Comparison of ENCODE assay signal across 8 cellular contexts in genomic region chr11:68212421-68213134, GRCh38. TPM values are rescaled to one million over a fixed set of nuclear protein-coding genes. Genes with fewer than 3 reads are reported as not detected.
DNase-seq lines count a peak whose midpoint lies in the region; ATAC-seq lines count a peak whose summit lies in the region.

No MANE protein-coding gene starts in this region.

- H3K23ac ChIP-seq in mesenchymal stem cell (ENCODE audit: low read length in 2 of 2), result no peak overlapping the region

- peak overlapping the region; percentile 96 to 97 for H3K14ac ChIP-seq in mesenchymal stem cell (ENCODE audit: low read length in 2 of 2)

- WGBS in mesenchymal stem cell, result 1% methylated on average over 20 of the region's 80 CpGs

- H2AK5ac ChIP-seq in mesenchymal stem cell (ENCODE audit: low read length, severe bottlenecking), result no peak overlapping the region

- H2BK12ac ChIP-seq in mesenchymal stem cell (ENCODE audit: low read length in 2 of 2), result peak overlapping the region in 1 of 2 experiments; percentile 1

- peak; percentile 43 for ATAC-seq in HG02981 (IDR thresholded peaks at IDR 0.05; ENCODE audit: unreplicated experiment)
- peak; percentile 67 for ATAC-seq in effector memory CD8-positive, alpha-beta T cell (replicated peaks)

- H3K4ac ChIP-seq in mesenchymal stem cell (ENCODE audit: low read depth in 1 of 2, low read length in 2 of 2), result peak overlapping the region; percentile 84 to 88

- peak overlapping the region; percentile 96 for H2BK15ac ChIP-seq in mesenchymal stem cell (ENCODE audit: low read depth, poor library complexity, severe bottlenecking)

- no peaks in the 10 kb centered on the region for H3K36me3 ChIP-seq in mesenchymal stem cell (ENCODE audit: control insufficient read depth in 1 of 2, insufficient read depth in 2 of 2, low read depth in 1 of 2, low read length in 2 of 2)

- peaks cover 22% of the 10 kb centered on the region for H3K27me3 Mint-ChIP-seq in activated CD4-positive, alpha-beta memory T cell treated with anti-CD3 and anti-CD28 coated beads, Interleukin-2, amount 10 ng/mL, durations not matched to agents 7 days and 5 days
- H3K27me3 Mint-ChIP-seq in effector memory CD8-positive, alpha-beta T cell, result peaks cover 6 to 14% of the 10 kb centered on the region in 2 donors

- DNase-seq in NCI-H82 (lab: John Stamatoyannopoulos, UW), result peak; percentile 77
- no peak for DNase-seq in NCI-H82 treated with DMSO at 0.1 percent for 48 hours (lab: John Stamatoyannopoulos, UW; ENCODE audit: unreplicated experiment)
- DNase-seq in NCI-H510A (lab: John Stamatoyannopoulos, UW), result peak; percentile 59
- DNase-seq in activated CD4-positive, alpha-beta memory T cell treated with anti-CD3 and anti-CD28 coated beads, Interleukin-2, amount 10 ng/mL, durations not matched to agents 7 days and 5 days, result peak; percentile 66
- peak; percentile 44 to 51 (median 49) for DNase-seq in effector memory CD8-positive, alpha-beta T cell
- peak; percentile 84 for DNase-seq in mesenchymal stem cell
- peak; percentile 45 for DNase-seq in stimulated activated CD8-positive, alpha-beta memory T cell treated with anti-CD3 and anti-CD28 coated beads, Interleukin-4, amount 100 ng/mL, for 24 hours (ENCODE audit: low read depth)

- H4K8ac ChIP-seq in mesenchymal stem cell (ENCODE audit: low read length), result peak overlapping the region; percentile 79

- peaks cover 3% of the 10 kb centered on the region for H3K36me3 Mint-ChIP-seq in activated CD4-positive, alpha-beta memory T cell treated with anti-CD3 and anti-CD28 coated beads, Interleukin-2, amount 10 ng/mL, durations not matched to agents 7 days and 5 days (ENCODE audit: low read depth)
- peaks cover 42% of the 10 kb centered on the region for H3K36me3 Mint-ChIP-seq in effector memory CD8-positive, alpha-beta T cell (ENCODE audit: insufficient read depth)

- H3K9me3 ChIP-seq in mesenchymal stem cell (ENCODE audit: control insufficient read depth, low read length), result no peaks in the 10 kb centered on the region

- peak overlapping the region; percentile 88 for H3K4me3 Mint-ChIP-seq in activated CD4-positive, alpha-beta memory T cell treated with anti-CD3 and anti-CD28 coated beads, Interleukin-2, amount 10 ng/mL, durations not matched to agents 7 days and 5 days
- H3K4me3 Mint-ChIP-seq in effector memory CD8-positive, alpha-beta T cell, result peak overlapping the region; percentile 85 to 98

- H3K4me2 ChIP-seq in mesenchymal stem cell (ENCODE audit: low read length, poor library complexity, severe bottlenecking), result peak overlapping the region; percentile 95

- H3K27ac ChIP-seq in mesenchymal stem cell (ENCODE audit: low read length, poor library complexity, severe bottlenecking), result no peak overlapping the region

- H2AFZ ChIP-seq in mesenchymal stem cell (ENCODE audit: low read depth, low read length), result no peak overlapping the region

- POLR2A ChIA-PET in activated CD4-positive, alpha-beta memory T cell treated with anti-CD3 and anti-CD28 coated beads, Interleukin-2, amount 10 ng/mL, durations not matched to agents 7 days and 5 days (lab: Charles Lee), result no interaction called here

- peaks cover 10 to 32% of the 10 kb centered on the region in 2 experiments for H3K27me3 ChIP-seq in mesenchymal stem cell (ENCODE audit: control insufficient read depth in 1 of 2, insufficient read depth in 1 of 2, low read length in 2 of 2)

- H2BK120ac ChIP-seq in mesenchymal stem cell (ENCODE audit: low read depth, low read length), result peak overlapping the region; percentile 100

- CTCF ChIA-PET in activated CD4-positive, alpha-beta memory T cell treated with anti-CD3 and anti-CD28 coated beads, Interleukin-2, amount 10 ng/mL, durations not matched to agents 7 days and 5 days (lab: Charles Lee), result no interaction called here

- H3K4me1 Mint-ChIP-seq in activated CD4-positive, alpha-beta memory T cell treated with anti-CD3 and anti-CD28 coated beads, Interleukin-2, amount 10 ng/mL, durations not matched to agents 7 days and 5 days, result peaks cover 36% of the 10 kb centered on the region
- H3K4me1 Mint-ChIP-seq in effector memory CD8-positive, alpha-beta T cell (ENCODE audit: low read depth in 2 of 2), result peaks cover 40 to 48% of the 10 kb centered on the region in 2 donors

- H4K91ac ChIP-seq in mesenchymal stem cell (ENCODE audit: low read length), result peak overlapping the region; percentile 80

- H2BK5ac ChIP-seq in mesenchymal stem cell (ENCODE audit: low read depth, low read length, poor library complexity, severe bottlenecking), result peak overlapping the region; percentile 97

- peaks cover 22% of the 10 kb centered on the region for H3K4me1 ChIP-seq in mesenchymal stem cell (ENCODE audit: control insufficient read depth, insufficient read depth, low read depth, low read length)

- H3K79me1 ChIP-seq in mesenchymal stem cell (replicated peaks; ENCODE audit: low read length, poor library complexity, severe bottlenecking), result peaks cover 5% of the 10 kb centered on the region

- no peaks in the 10 kb centered on the region for H3K9me3 Mint-ChIP-seq in activated CD4-positive, alpha-beta memory T cell treated with anti-CD3 and anti-CD28 coated beads, Interleukin-2, amount 10 ng/mL, durations not matched to agents 7 days and 5 days
- no peaks in the 10 kb centered on the region for H3K9me3 Mint-ChIP-seq in effector memory CD8-positive, alpha-beta T cell

- peak overlapping the region; percentile 83 for H3K27ac Mint-ChIP-seq in activated CD4-positive, alpha-beta memory T cell treated with anti-CD3 and anti-CD28 coated beads, Interleukin-2, amount 10 ng/mL, durations not matched to agents 7 days and 5 days
- peak overlapping the region; percentile 93 to 97 for H3K27ac Mint-ChIP-seq in effector memory CD8-positive, alpha-beta T cell

- peak overlapping the region; percentile 86 for H3K9ac ChIP-seq in mesenchymal stem cell (ENCODE audit: low read length)

- H3K18ac ChIP-seq in mesenchymal stem cell (ENCODE audit: low read depth in 1 of 2, low read length in 2 of 2), result peak overlapping the region; percentile 77 to 94

- peak overlapping the region; percentile 83 to 98 for H3K4me3 ChIP-seq in mesenchymal stem cell (ENCODE audit: insufficient read depth in 1 of 2, low read depth in 1 of 2, low read length in 2 of 2)

RNA-seq across cellular contexts. Expression of gene KMT5B, which starts 0.5 kb away (rescaled TPM):
- total RNA-seq in activated CD4-positive, alpha-beta memory T cell treated with anti-CD3 and anti-CD28 coated beads, Interleukin-2, amount 10 ng/mL, durations not matched to agents 7 days and 5 days, result 10 to 100 TPM; 25.7 to 28.0 TPM
- 20.8 TPM for polyA plus RNA-seq in mesenchymal stem cell (2013, experiment 1 of 2)
- 19.5 TPM for polyA plus RNA-seq in mesenchymal stem cell (2013, experiment 2 of 2)

RNA-seq across cellular contexts. Expression of gene C11orf24, which starts 59.2 kb away (rescaled TPM):
- 10 to 100 TPM; 24.0 to 27.4 TPM for total RNA-seq in activated CD4-positive, alpha-beta memory T cell treated with anti-CD3 and anti-CD28 coated beads, Interleukin-2, amount 10 ng/mL, durations not matched to agents 7 days and 5 days
- 90.1 TPM for polyA plus RNA-seq in mesenchymal stem cell (2013, experiment 1 of 2)
- polyA plus RNA-seq in mesenchymal stem cell (2013, experiment 2 of 2), result 93.9 TPM
